In genomic region chr3:25870452-25870851, GRCh38 we compare ENCODE assay signal across 1 cellular context.
TF ChIP-seq lines count a peak whose summit lies in the region.

No MANE protein-coding gene starts in this region.

TF ChIP-seq in GM23338, 12 proteins besides CTCF, POLR2A, EP300 and RAD21 (continued from another document):
- no peak for TF ChIP-seq REST (IDR thresholded peaks at IDR 0.05; ENCODE audit: unreplicated experiment)
- TF ChIP-seq STAT1 (IDR thresholded peaks at IDR 0.05; ENCODE audit: unreplicated experiment), result no peak
- no peak for TF ChIP-seq ZNF114 (CRISPR knock-in tag; IDR thresholded peaks at IDR 0.05)
- TF ChIP-seq EZH2phosphoT487 (IDR thresholded peaks at IDR 0.05; ENCODE audit: unreplicated experiment), result no peak
- no peak for TF ChIP-seq ETS1 (IDR thresholded peaks at IDR 0.05)
- TF ChIP-seq ZNF462 (CRISPR knock-in tag; IDR thresholded peaks at IDR 0.05), result no peak
- no peak for TF ChIP-seq JUNB (IDR thresholded peaks at IDR 0.05; ENCODE audit: unreplicated experiment)
